11 cellular contexts compared by ENCODE assay signal in genomic region chr11:2267871-2268825, GRCh38. TPM values are rescaled to one million over a fixed set of nuclear protein-coding genes. Genes with fewer than 3 reads are reported as not detected.
DNase-seq lines count a peak whose midpoint lies in the region; ATAC-seq and TF ChIP-seq lines count a peak whose summit lies in the region.
"Had no signal": no experiment of that assay in that cellular context is flagged by ENCODE, and none has a peak within 500 bp of the region (broad histone marks: within the 10 kb centered on the region; RNA-seq: fewer than 3 reads in every experiment).

No MANE protein-coding gene starts in this region.

- 61 to 67% (median 66%) methylated on average over 25 to 26 of the region's 26 CpGs for WGBS in psoas muscle, 3 donors

- no peak overlapping the region for H3K27ac ChIP-seq in iPS-18a (ENCODE audit: low read length)
- H3K27ac ChIP-seq in psoas muscle = no peak overlapping the region

- peak; percentile 28 for DNase-seq in GM10266 (ENCODE audit: extremely low spot score)
- no peak for DNase-seq in T-helper 17 cell
- DNase-seq in psoas muscle = peak in 1 of 2 donors; percentile 26
- DNase-seq in NOMO-1 (lab: John Stamatoyannopoulos, UW; ENCODE audit: unreplicated experiment in 2 of 2) = no peak
- DNase-seq in effector CD4-positive, alpha-beta T cell = no peak
- no peak for DNase-seq in NCI-H146 treated with DMSO at 0.1 percent for 48 hours (lab: John Stamatoyannopoulos, UW; ENCODE audit: unreplicated experiment)
- DNase-seq in NCI-H128 (lab: John Stamatoyannopoulos, UW; ENCODE audit: unreplicated experiment) = no peak

- H3K27me3 ChIP-seq in iPS-18a (ENCODE audit: control insufficient read depth, insufficient read depth, low read length) (peaks cover 77% of the 10 kb centered on the region), psoas muscle (ENCODE audit: insufficient read depth in 3 of 3, low read length in 2 of 3) (peaks cover 0 to 81% (median 35%) of the 10 kb centered on the region in 3 donors)

- H3K27me3 Mint-ChIP-seq in T-helper 17 cell = peaks cover 18% of the 10 kb centered on the region

- H3K4me1 Mint-ChIP-seq in T-helper 17 cell = peaks cover 21% of the 10 kb centered on the region

- H3K4me3 ChIP-seq in iPS-18a (ENCODE audit: low read length) (peak overlapping the region; percentile 44), psoas muscle (peak overlapping the region; percentile 46)

- H3K4me3 Mint-ChIP-seq in T-helper 17 cell = peak overlapping the region; percentile 66

- no peaks in the 10 kb centered on the region for H3K36me3 Mint-ChIP-seq in T-helper 17 cell (ENCODE audit: low read depth)

- intact Hi-C loops in psoas muscle (cut with DNase I) = no loop called here

- H3K9me3 ChIP-seq in T-helper 17 cell (ENCODE audit: control insufficient read depth, low read length, poor library complexity, severe bottlenecking) = no peaks in the 10 kb centered on the region
- no peaks in the 10 kb centered on the region for H3K9me3 ChIP-seq in iPS-18a (ENCODE audit: control insufficient read depth, low read depth, low read length)
- H3K9me3 ChIP-seq in psoas muscle = no peaks in the 10 kb centered on the region
- H3K9me3 ChIP-seq: SK-N-SH had no signal

- H3K36me3 ChIP-seq in iPS-18a (ENCODE audit: control insufficient read depth, low read depth, low read length) = no peaks in the 10 kb centered on the region
- H3K36me3 ChIP-seq in psoas muscle (ENCODE audit: insufficient read depth in 1 of 2, low read depth in 1 of 2) = no peaks in the 10 kb centered on the region

- H3K4me1 ChIP-seq in iPS-18a (ENCODE audit: control insufficient read depth, low read depth, low read length) (no peaks in the 10 kb centered on the region), psoas muscle (peaks cover 4% of the 10 kb centered on the region)

- ATAC-seq in T-helper 17 cell (no peak), psoas muscle (no peak)

- TF ChIP-seq CTCF in GM10266 (IDR thresholded peaks at IDR 0.05; ENCODE audit: control insufficient read depth, insufficient read depth, low read depth, missing control alignments) = no peak
- no peak for TF ChIP-seq CTCF in psoas muscle (IDR thresholded peaks at IDR 0.05)

- H3K27ac Mint-ChIP-seq in T-helper 17 cell = no peak overlapping the region

- no peak overlapping the region for H3K9ac ChIP-seq in iPS-18a (ENCODE audit: low read length)
- H3K9ac ChIP-seq: SK-N-SH had no signal

RNA-seq across cellular contexts. Expression of gene ASCL2, which starts 2.2 kb away (rescaled TPM):
- total RNA-seq in T-helper 17 cell (under 1 TPM in 1 of 2 donors, not detected in 1; 0.18 TPM), psoas muscle (not detected)
- under 1 TPM in 2 of 3 donors, not detected in 1; 0.03 to 0.08 TPM for polyA plus RNA-seq in psoas muscle
- total RNA-seq: kidney epithelial cell, M059J had no signal
- polyA plus RNA-seq: SK-N-SH had no signal

RNA-seq across cellular contexts. Expression of gene C11orf21, which starts 33.6 kb away (rescaled TPM):
- total RNA-seq in T-helper 17 cell = 10 to 100 TPM; 50.1 to 89.1 TPM
- under 1 TPM in 3 of 4 donors, not detected in 1; 0.21 to 0.40 (median 0.22) TPM for total RNA-seq in psoas muscle
- under 1 TPM; 0.04 to 0.18 (median 0.12) TPM for polyA plus RNA-seq in psoas muscle
- total RNA-seq: kidney epithelial cell, M059J had no signal

RNA-seq across cellular contexts. Expression of gene TSPAN32, which starts 33.7 kb away (rescaled TPM):
- total RNA-seq in T-helper 17 cell (10 to 100 TPM; 65.7 to 93.2 TPM), psoas muscle (under 1 TPM in 3 of 4 donors, not detected in 1; 0.13 to 0.56 (median 0.54) TPM)
- polyA plus RNA-seq in psoas muscle = under 1 TPM; 0.04 to 0.29 (median 0.04) TPM

Comparison
In these comparisons a context has a peak if more than half of its experiments do, and no peak if none do; other contexts are left out.
1. RNA of gene C11orf21, which starts 33.6 kb away (total RNA-seq): 50.1 to 89.1 TPM in T-helper 17 cell; 0.21 to 0.40 TPM in psoas muscle; every median in the first group is over 10 times any median in the second.
2. RNA of gene TSPAN32, which starts 33.7 kb away (total RNA-seq): 65.7 to 93.2 TPM in T-helper 17 cell; 0.13 to 0.56 TPM in psoas muscle; every median in the first group is over 10 times any median in the second.